28 cellular contexts compared by ENCODE assay signal in the genomic region with DNA sequence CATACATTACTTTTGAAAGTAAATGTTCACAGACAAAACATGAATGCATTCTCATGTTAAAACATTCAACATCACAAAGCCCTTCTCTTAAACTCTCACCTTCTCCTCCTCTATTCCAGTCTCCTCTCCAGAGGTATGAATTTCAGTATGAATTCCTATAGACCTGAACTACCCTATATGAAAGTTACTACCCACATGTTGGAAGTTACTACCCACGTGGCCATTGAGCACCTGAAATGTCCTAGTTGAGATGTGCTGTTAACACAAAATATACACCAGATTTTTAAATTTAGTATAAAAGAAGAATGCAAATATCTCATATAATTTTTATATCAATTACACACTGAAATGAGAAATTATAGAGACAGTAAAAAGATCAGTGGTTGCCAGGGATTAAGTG.
"Had no signal": no experiment of that assay in that cellular context is flagged by ENCODE, and none has a peak within 500 bp of the region (broad histone marks: within the 10 kb centered on the region; RNA-seq: fewer than 3 reads in every experiment).

No MANE protein-coding gene starts in this region.

- DNase-seq: colonic mucosa; cortex of kidney; dermis blood vessel endothelial cell; dorsolateral prefrontal cortex; effector CD4-positive, alpha-beta T cell; effector CD8-positive, alpha-beta T cell; effector memory CD4-positive, alpha-beta T cell; effector memory CD8-positive, alpha-beta T cell; endodermal cell; erythroblast; esophagus squamous epithelium; foreskin fibroblast; foreskin keratinocyte; foreskin melanocyte; gastrocnemius medialis; glutamatergic neuron; head of caudate nucleus; heart left ventricle; heart right ventricle had no signal

- FAIRE-seq: colon, endometrium, endothelial cell of umbilical vein, frontal cortex had no signal

- ATAC-seq: effector memory CD8-positive, alpha-beta T cell; esophagus mucosa; foreskin keratinocyte; gastrocnemius medialis; gastroesophageal sphincter; heart left ventricle; heart right ventricle had no signal

- H3K27me3 ChIP-seq: colonic mucosa, esophagus muscularis mucosa, esophagus squamous epithelium, gastrocnemius medialis, gastroesophageal sphincter, heart left ventricle had no signal

- H3K9me3 ChIP-seq: colonic mucosa, esophagus muscularis mucosa, esophagus squamous epithelium, gastrocnemius medialis, gastroesophageal sphincter, heart left ventricle, heart right ventricle had no signal

- H3K36me3 ChIP-seq: colonic mucosa, esophagus muscularis mucosa, esophagus squamous epithelium, gastrocnemius medialis, gastroesophageal sphincter, heart left ventricle, heart right ventricle had no signal

- H3K4me3 ChIP-seq: colonic mucosa, coronary artery, dorsolateral prefrontal cortex, esophagus muscularis mucosa, esophagus squamous epithelium, gastrocnemius medialis, gastroesophageal sphincter, heart left ventricle, heart right ventricle had no signal

- H3K27ac ChIP-seq: colonic mucosa, coronary artery, dorsolateral prefrontal cortex, epithelial cell of prostate, esophagus muscularis mucosa, esophagus squamous epithelium, foreskin keratinocyte, gastrocnemius medialis, gastroesophageal sphincter, heart left ventricle, heart right ventricle had no signal

- H3K4me1 ChIP-seq: colonic mucosa, esophagus muscularis mucosa, foreskin keratinocyte, gastrocnemius medialis, gastroesophageal sphincter, heart left ventricle, heart right ventricle had no signal
